8 cellular contexts compared by ENCODE assay signal in the genomic region with DNA sequence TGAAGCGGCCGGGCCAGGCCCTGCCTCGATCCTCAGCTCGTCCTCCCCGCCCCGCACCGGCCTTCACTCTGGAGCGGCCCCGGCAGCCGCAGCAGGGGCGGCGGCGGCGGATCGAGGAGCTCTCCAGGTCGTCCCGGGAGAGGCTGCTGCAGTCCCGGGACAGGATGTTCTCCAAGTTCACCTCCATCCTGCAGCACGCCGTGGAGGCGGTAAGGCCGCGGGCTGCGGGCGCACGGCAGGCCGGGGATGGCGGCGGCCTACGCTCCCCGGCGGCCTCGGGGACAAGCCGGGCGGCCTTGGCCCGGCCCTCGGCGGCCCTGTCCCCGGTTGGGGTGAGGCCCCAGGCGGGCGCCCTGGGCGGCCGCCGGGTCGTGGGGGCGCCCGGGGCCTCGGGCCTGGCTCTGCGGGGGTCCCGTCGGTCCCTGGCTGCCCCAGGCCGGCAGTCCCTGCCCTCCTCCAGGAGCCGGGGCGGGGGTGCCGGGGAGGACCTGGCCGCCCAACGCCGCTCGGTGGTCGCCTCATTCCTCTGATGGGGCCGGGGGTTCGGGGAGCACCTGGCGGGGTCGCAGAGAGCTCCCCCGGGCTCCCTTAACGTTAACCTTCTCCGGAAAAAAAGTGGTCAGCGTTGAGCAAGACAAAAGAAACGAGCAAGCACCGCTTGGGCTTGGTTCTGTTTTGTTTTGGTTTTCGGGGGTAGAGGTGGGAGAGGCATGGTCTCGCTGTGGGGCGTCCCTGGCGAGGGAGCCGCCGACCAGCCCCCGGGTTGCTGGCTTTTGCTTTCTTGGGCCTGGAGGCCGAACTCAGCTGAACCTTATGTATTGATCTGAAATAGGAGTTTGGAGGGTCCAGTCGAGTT. TPM values are rescaled to one million over a fixed set of nuclear protein-coding genes. Genes with fewer than 3 reads are reported as not detected.
A peak's percentile ranks its signal among the peaks of the same experiment; 100 is the strongest.
DNase-seq lines count a peak whose midpoint lies in the region; ATAC-seq and TF ChIP-seq lines count a peak whose summit lies in the region.

No MANE protein-coding gene starts in this region.

- intact Hi-C loops in left colon (cut with DNase I, micrococcal nuclease), result no loop called here

- peaks cover 62% of the 10 kb centered on the region for H3K4me1 Mint-ChIP-seq in chondrocyte (ENCODE audit: low read depth)

- TF ChIP-seq CTCF in chondrocyte (IDR thresholded peaks at IDR 0.05), result peak; percentile 53

- peak overlapping the region; percentile 97 for H3K27ac Mint-ChIP-seq in chondrocyte (ENCODE audit: unreplicated experiment)

- peaks cover under 1% of the 10 kb centered on the region for H3K9me3 Mint-ChIP-seq in chondrocyte (ENCODE audit: low read depth)

- peaks cover 2% of the 10 kb centered on the region for H3K36me3 Mint-ChIP-seq in chondrocyte (ENCODE audit: low read depth)

- ATAC-seq in GM19468 (IDR thresholded peaks at IDR 0.05; ENCODE audit: extremely low read depth, unreplicated experiment) (peak; percentile 16), HG03571 (IDR thresholded peaks at IDR 0.05; ENCODE audit: unreplicated experiment) (peak; percentile 35), left colon (peak; percentile 71)

- no peaks in the 10 kb centered on the region for H3K27me3 Mint-ChIP-seq in chondrocyte (ENCODE audit: low read depth)

- DNase-seq in DMS 273 treated with DMSO at 0.1 percent for 48 hours (lab: John Stamatoyannopoulos, UW) (peak; percentile 1), T-helper 9 cell (peak; percentile 6), chondrocyte (ENCODE audit: low spot score) (peak; percentile 87), left colon (peak; percentile 26 to 48), kidney glomerular epithelial cell (lab: John Stamatoyannopoulos, UW) (no peak)
- DNase-seq in stimulated activated CD4-positive, alpha-beta T cell treated with anti-CD3 and anti-CD28 coated beads, Interleukin-4, amount 100 ng/mL, for 1 hour, result peak; percentile 18

- peak overlapping the region; percentile 96 for H3K4me3 Mint-ChIP-seq in chondrocyte (ENCODE audit: unreplicated experiment)

RNA-seq across cellular contexts. Expression of a gene that starts 0.6 kb away (rescaled TPM):
- total RNA-seq in chondrocyte (43.7 to 52.4 TPM (median 48.2 TPM) in 3 replicates), left colon (10 to 100 TPM; 15.1 to 15.7 TPM)

Comparison
In these comparisons a context has a peak if more than half of its experiments do, and no peak if none do; other contexts are left out.
1. ATAC-seq: peak in every context shown above with its lines; median percentile 71 in left colon; 35 in HG03571; 16 in GM19468.